In genomic region chr12:57215065-57215464, GRCh38 we compare ENCODE assay signal across 1 cellular context.
TF ChIP-seq lines count a peak whose summit lies in the region.

No MANE protein-coding gene starts in this region.

TF ChIP-seq in HepG2, 621 proteins besides CTCF, POLR2A, EP300 and RAD21:
- TF ChIP-seq ZBTB26 (CRISPR knock-in tag; IDR thresholded peaks at IDR 0.05; ENCODE audit: borderline replicate concordance): no peak
- TF ChIP-seq CENPT (CRISPR knock-in tag; IDR thresholded peaks at IDR 0.05; ENCODE audit: low read depth): no peak
- TF ChIP-seq NFKBIZ (CRISPR knock-in tag; IDR thresholded peaks at IDR 0.05): no peak
- no peak for TF ChIP-seq JUND (CRISPR knock-in tag; IDR thresholded peaks at IDR 0.05)
- no peak for TF ChIP-seq ZNF777 (CRISPR knock-in tag; IDR thresholded peaks at IDR 0.05)
- no peak for TF ChIP-seq PITX1 (CRISPR knock-in tag; IDR thresholded peaks at IDR 0.05)
- TF ChIP-seq ZNF33A (CRISPR knock-in tag; IDR thresholded peaks at IDR 0.05; ENCODE audit: borderline replicate concordance): no peak
- TF ChIP-seq ZFP36L2 (CRISPR knock-in tag; IDR thresholded peaks at IDR 0.05): no peak
- no peak for TF ChIP-seq HES4 (CRISPR knock-in tag; IDR thresholded peaks at IDR 0.05; ENCODE audit: borderline replicate concordance)
